In genomic region chr1:240014051-240014450, GRCh38 we compare ENCODE assay signal across 24 cellular contexts.
A peak's percentile ranks its signal among the peaks of the same experiment; 100 is the strongest.
DNase-seq lines count a peak whose midpoint lies in the region; FAIRE-seq and TF ChIP-seq lines count a peak whose summit lies in the region.
"Had no signal": no experiment of that assay in that cellular context is flagged by ENCODE, and none has a peak within 500 bp of the region (broad histone marks: within the 10 kb centered on the region; RNA-seq: fewer than 3 reads in every experiment).

No MANE protein-coding gene starts in this region.

- H3K27ac ChIP-seq in WERI-Rb-1 (no peak overlapping the region; the same call in 1 of the 2 replicates), spleen (no peak overlapping the region)
- H3K27ac ChIP-seq: A549; BLaER1 treated with 17β-estradiol and CSF1 and Interleukin-3, amounts not matched to agents 10 nM and 100 nM had no signal

- H3K36me3 Mint-ChIP-seq in endothelial cell (ENCODE audit: low read depth, unreplicated experiment): peaks cover 11% of the 10 kb centered on the region
- H3K36me3 Mint-ChIP-seq: CD14-positive monocyte; CD8-positive, alpha-beta memory T cell had no signal

- intact Hi-C loops in cardiac septum (cut with DNase I) (no loop called here), spleen (cut with DNase I; ENCODE audit: low total_unique reads) (no loop called here)

- peak; percentile 96 for FAIRE-seq in D721Med (lab: Jason Lieb, UNC)
- FAIRE-seq: A549, GM12891, GM18507, H54 had no signal

- no peak overlapping the region for H3K27ac Mint-ChIP-seq in endothelial cell (ENCODE audit: unreplicated experiment)
- H3K27ac Mint-ChIP-seq: CD14-positive monocyte; CD4-positive, alpha-beta T cell; CD8-positive, alpha-beta memory T cell; HFFc6 had no signal

- H3K4me3 ChIP-seq in WERI-Rb-1 (ENCODE audit: low read depth, low read length): peak overlapping the region; percentile 44
- no peak overlapping the region for H3K4me3 ChIP-seq in spleen
- H3K4me3 ChIP-seq: A549; BLaER1 treated with 17β-estradiol and CSF1 and Interleukin-3, amounts not matched to agents 10 nM and 100 nM; HAP-1 had no signal

- peaks cover 4% of the 10 kb centered on the region for H3K9me3 Mint-ChIP-seq in endothelial cell (ENCODE audit: unreplicated experiment)

- H3K27me3 ChIP-seq in WERI-Rb-1 (ENCODE audit: insufficient read depth, low read depth, severe bottlenecking) (no peaks in the 10 kb centered on the region), spleen (replicated peaks in 1 of 7) (peaks cover 0 to 5% (median 0%) of the 10 kb centered on the region in 7 donors)
- H3K27me3 ChIP-seq: BE2C; BLaER1 treated with 17β-estradiol and CSF1 and Interleukin-3, amounts not matched to agents 10 nM and 100 nM had no signal

- no peak for TF ChIP-seq CTCF in D721Med (IDR thresholded peaks at IDR 0.05; ENCODE audit: insufficient read depth, missing control alignments)
- TF ChIP-seq CTCF in WERI-Rb-1 (IDR thresholded peaks at IDR 0.05; ENCODE audit: low read depth, low read length): no peak
- no peak for TF ChIP-seq CTCF in endothelial cell (IDR thresholded peaks at IDR 0.05; ENCODE audit: unreplicated experiment)
- no peak for TF ChIP-seq CTCF in spleen (IDR thresholded peaks at IDR 0.05 in 8 of 11, conservative IDR thresholded peaks at IDR 0.05 in 3 of 11)

- peaks cover 33% of the 10 kb centered on the region for H3K9me3 ChIP-seq in WERI-Rb-1 (ENCODE audit: severe bottlenecking)
- H3K9me3 ChIP-seq in spleen: peaks cover 4 to 40% (median 28%) of the 10 kb centered on the region in 8 donors
- H3K9me3 ChIP-seq: BE2C had no signal

- WGBS in spleen, 5 donors: 71 to 80% (median 79%) methylated on average over 5 of the region's 5 CpGs

- no peaks in the 10 kb centered on the region for H3K36me3 ChIP-seq in WERI-Rb-1
- no peaks in the 10 kb centered on the region for H3K36me3 ChIP-seq in spleen
- H3K36me3 ChIP-seq: BE2C; BLaER1 treated with 17β-estradiol and CSF1 and Interleukin-3, amounts not matched to agents 10 nM and 100 nM; HAP-1 had no signal

- H3K4me1 ChIP-seq in spleen: no peaks in the 10 kb centered on the region
- H3K4me1 ChIP-seq: A549; BE2C; BLaER1 treated with 17β-estradiol and CSF1 and Interleukin-3, amounts not matched to agents 10 nM and 100 nM; HAP-1 had no signal

- no peaks in the 10 kb centered on the region for H3K4me1 Mint-ChIP-seq in endothelial cell (ENCODE audit: unreplicated experiment)
- H3K4me1 Mint-ChIP-seq: CD14-positive monocyte; CD8-positive, alpha-beta memory T cell had no signal

- peaks cover 6% of the 10 kb centered on the region for H3K27me3 Mint-ChIP-seq in endothelial cell (ENCODE audit: unreplicated experiment)
- H3K27me3 Mint-ChIP-seq: CD4-positive, alpha-beta T cell had no signal

- DNase-seq in D721Med (ENCODE audit: insufficient read length, low spot score): no peak
- peak; percentile 81 for DNase-seq in SK-N-DZ (ENCODE audit: low spot score)
- no peak for DNase-seq in WERI-Rb-1
- no peak for DNase-seq in endothelial cell (ENCODE audit: low spot score)
- DNase-seq in cardiac septum (ENCODE audit: low spot score): no peak
- DNase-seq in spleen: no peak
- DNase-seq: 8988T; ACHN; AML-193; BE2C; CD4-positive, alpha-beta T cell; CD8-positive, alpha-beta memory T cell; DMS53; DMS79 treated with DMSO at 0.1 percent for 48 hours; GF-D8; GOT3; HFFc6 had no signal

- no peak for TF ChIP-seq POLR2A in spleen (IDR thresholded peaks at IDR 0.05)

- no peak overlapping the region for H3K4me3 Mint-ChIP-seq in endothelial cell (ENCODE audit: unreplicated experiment)
- H3K4me3 Mint-ChIP-seq: CD14-positive monocyte; CD4-positive, alpha-beta T cell; CD8-positive, alpha-beta memory T cell; HFFc6 had no signal
